ENCODE assay signal across 1 cellular context in the genomic region with DNA sequence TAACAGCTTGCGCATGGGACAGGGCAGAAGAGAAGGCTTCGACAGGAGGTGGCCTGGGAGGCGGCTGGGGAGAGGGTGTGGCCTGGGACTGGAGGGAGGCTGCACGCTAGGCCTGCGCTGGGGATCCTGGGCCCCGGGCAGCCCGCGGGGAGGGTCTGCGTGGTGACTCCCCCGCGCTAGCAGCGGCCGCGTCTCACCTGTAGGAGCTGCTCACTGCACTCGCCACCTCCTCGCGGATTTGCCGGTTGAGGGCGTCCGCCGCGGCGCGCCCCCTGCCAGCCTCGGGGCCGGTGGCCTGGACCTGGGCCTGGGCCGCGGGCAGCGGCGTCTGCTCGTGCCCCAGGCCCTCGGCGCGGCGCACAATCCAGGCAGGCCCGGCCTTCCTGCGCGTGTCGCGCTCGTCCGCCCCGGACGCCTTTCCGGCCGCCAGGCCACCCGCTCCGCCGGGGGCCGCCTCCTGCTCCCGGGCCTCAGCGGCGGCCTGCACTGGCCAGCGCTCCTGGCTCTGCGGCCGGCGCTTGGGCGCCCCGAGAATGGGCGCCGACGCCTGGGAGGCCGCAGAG.
A peak's percentile ranks its signal among the peaks of the same experiment; 100 is the strongest.
TF ChIP-seq lines count a peak whose summit lies in the region.

No MANE protein-coding gene starts in this region.

TF ChIP-seq in H1, 55 proteins besides CTCF, POLR2A, EP300 and RAD21:
- 0 out of 2 replicates have a peak, but pooled peaks have one; percentile 1 for TF ChIP-seq TBP (IDR thresholded peaks at IDR 0.05; ENCODE audit: low read depth, low read length)
- TF ChIP-seq ASH2L (IDR thresholded peaks at IDR 0.05; ENCODE audit: low read length) = peak; percentile 44
- peak; percentile 24; the same call in 1 of the 2 replicates for TF ChIP-seq RBBP5 (IDR thresholded peaks at IDR 0.05; ENCODE audit: borderline replicate concordance, low read depth, low read length)
- no peak for TF ChIP-seq FOSL1 (IDR thresholded peaks at IDR 0.05; ENCODE audit: insufficient read depth, low read depth, low read length)
- no peak for TF ChIP-seq KDM1A (IDR thresholded peaks at IDR 0.05; ENCODE audit: borderline replicate concordance, low read length)
- TF ChIP-seq KDM4A (IDR thresholded peaks at IDR 0.05; ENCODE audit: low read depth, low read length, severe bottlenecking) = peak; percentile 72
- TF ChIP-seq SUZ12 (IDR thresholded peaks at IDR 0.05; ENCODE audit: low read length) = peak; percentile 49; the same call in 1 of the 2 replicates
- TF ChIP-seq CBX5 (IDR thresholded peaks at IDR 0.05; ENCODE audit: low read depth, low read length) = no peak
